ENCODE assay signal across 13 cellular contexts in the genomic region with DNA sequence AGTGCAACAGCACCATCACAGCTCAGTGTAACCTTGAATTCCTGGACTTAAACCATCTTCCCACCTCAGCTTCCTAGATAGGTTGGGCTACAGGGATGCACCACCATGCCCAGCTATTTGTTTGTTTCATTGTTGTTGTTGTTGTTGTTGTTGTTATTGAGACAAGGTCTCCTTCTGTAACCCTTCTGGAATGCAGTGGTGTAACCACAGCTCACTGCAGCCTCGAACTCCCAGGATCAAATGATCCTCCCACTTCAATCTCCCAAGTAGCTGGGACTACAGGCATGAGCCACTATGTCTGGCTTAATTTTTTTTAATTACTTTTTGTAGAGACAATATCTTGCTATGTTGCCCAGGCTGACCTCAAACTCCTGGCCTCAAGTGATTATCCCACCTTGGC. TPM values are rescaled to one million over a fixed set of nuclear protein-coding genes. Genes with fewer than 3 reads are reported as not detected.
DNase-seq lines count a peak whose midpoint lies in the region; ATAC-seq, FAIRE-seq and TF ChIP-seq lines count a peak whose summit lies in the region.
"Had no signal": no experiment of that assay in that cellular context is flagged by ENCODE, and none has a peak within 500 bp of the region (broad histone marks: within the 10 kb centered on the region; RNA-seq: fewer than 3 reads in every experiment).

No MANE protein-coding gene starts in this region.

- H3K4me3 ChIP-seq in A549 = no peak overlapping the region
- no peak overlapping the region for H3K4me3 ChIP-seq in HL-60 (replicated peaks; ENCODE audit: insufficient read depth, low read length)
- H3K4me3 ChIP-seq in naive thymus-derived CD4-positive, alpha-beta T cell (ENCODE audit: low read length) = no peak overlapping the region

- peak overlapping the region; percentile 99 for H3K27ac Mint-ChIP-seq in activated naive CD8-positive, alpha-beta T cell treated with anti-CD3 and anti-CD28 coated beads for 36 hours
- H3K27ac Mint-ChIP-seq in naive thymus-derived CD4-positive, alpha-beta T cell = peak overlapping the region; percentile 65 to 99 (median 91)

- POLR2A ChIA-PET in A549 (lab: Yijun Ruan, JAX) = interaction anchor here (1.0 to 2.7 kb wide), 5 partner anchors 8 to 392 kb away, joined by 6 to 63 read pairs (median 8); partner anchors contain the start of genes NAB2, PTGES3 and STAT6
- POLR2A ChIA-PET in naive thymus-derived CD4-positive, alpha-beta T cell (lab: Charles Lee) = interaction anchor here (0.7 to 7.9 kb wide), 13 partner anchors 9 to 720 kb away, joined by 3 to 135 read pairs (median 5); partner anchors contain the start of genes NAB2, PTGES3, STAT2 and STAT6

- no peak for TF ChIP-seq RAD21 in A549 (conservative IDR thresholded peaks at IDR 0.05 in 1 of 2, IDR thresholded peaks at IDR 0.05 in 1 of 2)

- H3K9me3 ChIP-seq in A549 = no peaks in the 10 kb centered on the region
- no peaks in the 10 kb centered on the region for H3K9me3 ChIP-seq in naive thymus-derived CD4-positive, alpha-beta T cell (ENCODE audit: control insufficient read depth in 2 of 3, low read length in 3 of 3)
- H3K9me3 ChIP-seq: gastrocnemius medialis, HAP-1 had no signal

- peak overlapping the region; percentile 76 for H3K4me2 ChIP-seq in A549

- no peak for FAIRE-seq in A549 (lab: Jason Lieb, UNC)
- FAIRE-seq in HTR-8/SVneo (lab: Jason Lieb, UNC) = no peak

- peaks cover 10% of the 10 kb centered on the region; the same call in 2 of the 3 replicates for H3K4me1 ChIP-seq in A549
- peaks cover 6 to 7% of the 10 kb centered on the region in 2 donors for H3K4me1 ChIP-seq in naive thymus-derived CD4-positive, alpha-beta T cell (ENCODE audit: control insufficient read depth in 2 of 2, insufficient read depth in 2 of 2, low read length in 2 of 2)
- H3K4me1 ChIP-seq: HAP-1 had no signal

- H3K4me1 Mint-ChIP-seq in activated naive CD8-positive, alpha-beta T cell treated with anti-CD3 and anti-CD28 coated beads for 36 hours = peaks cover 22% of the 10 kb centered on the region
- peaks cover 0 to 49% (median 25%) of the 10 kb centered on the region in 7 donors for H3K4me1 Mint-ChIP-seq in naive thymus-derived CD4-positive, alpha-beta T cell

- 78% methylated on average over 1 of the region's 1 CpG for WGBS in A549 (ENCODE audit: missing lambda C conversion rate)

- no peak for TF ChIP-seq POLR2A in A549 (IDR thresholded peaks at IDR 0.05; ENCODE audit: low read length)

- H3K27me3 Mint-ChIP-seq in activated naive CD8-positive, alpha-beta T cell treated with anti-CD3 and anti-CD28 coated beads for 36 hours = no peaks in the 10 kb centered on the region
- no peaks in the 10 kb centered on the region for H3K27me3 Mint-ChIP-seq in naive thymus-derived CD4-positive, alpha-beta T cell

- H3K36me3 Mint-ChIP-seq in activated naive CD8-positive, alpha-beta T cell treated with anti-CD3 and anti-CD28 coated beads for 36 hours = peaks cover 20% of the 10 kb centered on the region
- peaks cover 0 to 2% (median 0%) of the 10 kb centered on the region in 5 donors for H3K36me3 Mint-ChIP-seq in naive thymus-derived CD4-positive, alpha-beta T cell

- TF ChIP-seq CTCF in A549 (IDR thresholded peaks at IDR 0.05) (no peak), HL-60 (IDR thresholded peaks at IDR 0.05; ENCODE audit: insufficient read depth, low read length) (no peak)

- H3K4me3 Mint-ChIP-seq in activated naive CD8-positive, alpha-beta T cell treated with anti-CD3 and anti-CD28 coated beads for 36 hours = no peak overlapping the region
- H3K4me3 Mint-ChIP-seq in naive thymus-derived CD4-positive, alpha-beta T cell = peak overlapping the region in 7 of 10 donors; percentile 8 to 96 (median 43)

- H3K27ac ChIP-seq in A549 = peak overlapping the region in 1 of 2 experiments; percentile 69; a peak in 3 of 6 replicates
- H3K27ac ChIP-seq in HL-60 (replicated peaks) = peak overlapping the region; percentile 67
- H3K27ac ChIP-seq in naive thymus-derived CD4-positive, alpha-beta T cell (ENCODE audit: low read depth, low read length) = peak overlapping the region; percentile 79

- CTCF ChIA-PET in A549 (lab: Yijun Ruan, JAX) = interaction anchor here (0.7 to 20.9 kb wide), 14 partner anchors 8 to 239 kb away, joined by 3 to 440 read pairs (median 5); partner anchors contain the start of gene STAT6
- CTCF ChIA-PET in naive thymus-derived CD4-positive, alpha-beta T cell (lab: Charles Lee) = interaction anchor here (0.8 to 4.4 kb wide), 6 partner anchors 11 to 73 kb away, joined by 3 to 54 read pairs (median 10); partner anchors contain the start of genes STAT6 and ZBTB39

- no peak for DNase-seq in A549 (ENCODE audit: low read depth in 1 of 2, low spot score in 1 of 2)
- DNase-seq in HL-60 (ENCODE audit: low read depth in 1 of 2, low spot score in 1 of 2) = no peak
- no peak for DNase-seq in activated naive CD8-positive, alpha-beta T cell treated with anti-CD3 and anti-CD28 coated beads for 36 hours
- peak in 1 of 9 donors; percentile 12 for DNase-seq in naive thymus-derived CD4-positive, alpha-beta T cell
- DNase-seq in HTR-8/SVneo (ENCODE audit: insufficient read length, low spot score) = no peak
- no peak for DNase-seq in globus pallidus (ENCODE audit: low spot score)
- no peak for DNase-seq in NCI-H748 (lab: John Stamatoyannopoulos, UW; ENCODE audit: unreplicated experiment)
- DNase-seq in putamen (ENCODE audit: low spot score) = no peak
- DNase-seq: central memory CD4-positive, alpha-beta T cell; gastrocnemius medialis had no signal

- no peak for TF ChIP-seq EP300 in A549 (IDR thresholded peaks at IDR 0.05)

- ATAC-seq in A549 = no peak
- no peak for ATAC-seq in naive thymus-derived CD4-positive, alpha-beta T cell
- ATAC-seq: gastrocnemius medialis had no signal

- H3K9me3 Mint-ChIP-seq in activated naive CD8-positive, alpha-beta T cell treated with anti-CD3 and anti-CD28 coated beads for 36 hours = no peaks in the 10 kb centered on the region
- H3K9me3 Mint-ChIP-seq in naive thymus-derived CD4-positive, alpha-beta T cell = no peaks in the 10 kb centered on the region

- no peaks in the 10 kb centered on the region for H3K27me3 ChIP-seq in HL-60 (ENCODE audit: insufficient read depth, poor library complexity, severe bottlenecking)
- H3K27me3 ChIP-seq in naive thymus-derived CD4-positive, alpha-beta T cell (ENCODE audit: control insufficient read depth in 2 of 2, insufficient read depth in 2 of 2, low read length in 2 of 2) = no peaks in the 10 kb centered on the region
- H3K27me3 ChIP-seq: gastrocnemius medialis had no signal

- intact Hi-C loops in naive thymus-derived CD4-positive, alpha-beta T cell (cut with micrococcal nuclease) = loop anchor here (2.0 to 5.0 kb wide), 4 partner anchors 162 to 1153 kb away; partner anchors contain the start of genes NACA (in 1 of the 2), PYM1 (in 1 of the 2) and ZC3H10 (in 1 of the 2)

- H3K36me3 ChIP-seq in naive thymus-derived CD4-positive, alpha-beta T cell (ENCODE audit: control insufficient read depth in 2 of 3, insufficient read depth in 3 of 3, low read length in 3 of 3) = peaks cover 0 to 4% (median 0%) of the 10 kb centered on the region in 3 experiments
- H3K36me3 ChIP-seq: gastrocnemius medialis had no signal

RNA-seq across cellular contexts. Expression of gene NEMP1, which starts 1.2 kb away (rescaled TPM):
- 24.7 and 28.4 TPM in 2 replicates for polyA plus RNA-seq in A549 (2011; rRNA removed)
- 7.3 and 8.7 TPM in 2 replicates for polyA plus RNA-seq in A549 (2012; cell fraction: cytosol; rRNA removed)
- 10.8 and 20.7 TPM in 2 replicates for polyA plus RNA-seq in A549 (2012; cell fraction: nucleus; rRNA removed)
- polyA plus RNA-seq in A549 (2017; fragmentation: RNase III; extraction: RNeasy Plus Mini Kit Qiagen cat#74134 plus additional on column Dnase treatment) = 11.9 to 13.2 TPM (median 12.7 TPM) in 3 replicates
- 14.0 and 15.9 TPM in 2 replicates for polyA minus RNA-seq in A549 (2011; rRNA and poly(A)+ RNA removed)
- 10 to 100 TPM; 50.5 to 51.2 TPM for total RNA-seq in activated naive CD8-positive, alpha-beta T cell treated with anti-CD3 and anti-CD28 coated beads for 36 hours
- 10 to 100 TPM; 13.1 to 47.6 (median 29.3) TPM for total RNA-seq in naive thymus-derived CD4-positive, alpha-beta T cell
- polyA plus RNA-seq in naive thymus-derived CD4-positive, alpha-beta T cell = 1 to 10 TPM; 2.9 to 7.4 TPM

RNA-seq across cellular contexts. Expression of gene NAB2, which starts 9.1 kb away (rescaled TPM):
- polyA plus RNA-seq in A549 (2011; rRNA removed) (8.6 and 10.1 TPM in 2 replicates), A549 (2017; fragmentation: RNase III; extraction: RNeasy Plus Mini Kit Qiagen cat#74134 plus additional on column Dnase treatment) (7.0 to 9.8 TPM (median 7.8 TPM) in 3 replicates)
- polyA plus RNA-seq in A549 (2012; cell fraction: cytosol; rRNA removed) = 10.6 and 15.3 TPM in 2 replicates
- 17.8 and 22.4 TPM in 2 replicates for polyA plus RNA-seq in A549 (2012; cell fraction: nucleus; rRNA removed)
- polyA minus RNA-seq in A549 (2011; rRNA and poly(A)+ RNA removed) = 10.3 and 14.3 TPM in 2 replicates
- 10 to 100 TPM; 47.2 to 48.0 TPM for total RNA-seq in activated naive CD8-positive, alpha-beta T cell treated with anti-CD3 and anti-CD28 coated beads for 36 hours
- total RNA-seq in naive thymus-derived CD4-positive, alpha-beta T cell = 10 to 100 TPM in 3 of 5 experiments, 1 to 10 TPM in 2; 5.7 to 22.4 (median 15.5) TPM
- polyA plus RNA-seq in naive thymus-derived CD4-positive, alpha-beta T cell = 1 to 10 TPM in 1 of 2 donors, under 1 TPM in 1; 0.46 to 2.8 TPM

RNA-seq across cellular contexts. Expression of gene MYO1A, which starts 29.9 kb away (rescaled TPM):
- polyA plus RNA-seq in A549 (2011; rRNA removed) (1.9 and 3.1 TPM in 2 replicates), A549 (2017; fragmentation: RNase III; extraction: RNeasy Plus Mini Kit Qiagen cat#74134 plus additional on column Dnase treatment) (0.17 to 0.67 TPM (median 0.50 TPM) in 3 replicates)
- 0.13 and 0.17 TPM in 2 replicates for polyA plus RNA-seq in A549 (2012; cell fraction: cytosol; rRNA removed)
- polyA plus RNA-seq in A549 (2012; cell fraction: nucleus; rRNA removed) = 0.61 and 0.74 TPM in 2 replicates
- polyA minus RNA-seq in A549 (2011; rRNA and poly(A)+ RNA removed) = 4.8 and 5.6 TPM in 2 replicates
- total RNA-seq in activated naive CD8-positive, alpha-beta T cell treated with anti-CD3 and anti-CD28 coated beads for 36 hours = 1 to 10 TPM; 1.3 to 1.4 TPM
- total RNA-seq in naive thymus-derived CD4-positive, alpha-beta T cell = 1 to 10 TPM; 1.3 to 2.3 (median 1.9) TPM
- under 1 TPM; 0.56 to 0.68 TPM for polyA plus RNA-seq in naive thymus-derived CD4-positive, alpha-beta T cell
- total RNA-seq: RPMI7951, temporal lobe had no signal

RNA-seq across cellular contexts. Expression of gene STAT6, which starts 31.3 kb away (rescaled TPM):
- polyA plus RNA-seq in A549 (2011; rRNA removed) (58.8 and 64.6 TPM in 2 replicates), A549 (2017; fragmentation: RNase III; extraction: RNeasy Plus Mini Kit Qiagen cat#74134 plus additional on column Dnase treatment) (52.9 to 59.0 TPM (median 58.4 TPM) in 3 replicates)
- 47.5 and 61.5 TPM in 2 replicates for polyA plus RNA-seq in A549 (2012; cell fraction: cytosol; rRNA removed)
- polyA plus RNA-seq in A549 (2012; cell fraction: nucleus; rRNA removed) = 150 and 163 TPM in 2 replicates
- polyA minus RNA-seq in A549 (2011; rRNA and poly(A)+ RNA removed) = 63.8 and 71.5 TPM in 2 replicates
- total RNA-seq in activated naive CD8-positive, alpha-beta T cell treated with anti-CD3 and anti-CD28 coated beads for 36 hours = 100 to 1,000 TPM; 256 to 259 TPM
- 100 to 1,000 TPM; 206 to 403 (median 294) TPM for total RNA-seq in naive thymus-derived CD4-positive, alpha-beta T cell
- 100 to 1,000 TPM in 1 of 2 donors, 10 to 100 TPM in 1; 99.3 to 104 TPM for polyA plus RNA-seq in naive thymus-derived CD4-positive, alpha-beta T cell

RNA-seq across cellular contexts. Expression of gene LRP1, which starts 48.5 kb away (rescaled TPM):
- 5.6 and 11.5 TPM in 2 replicates for polyA plus RNA-seq in A549 (2011; rRNA removed)
- polyA plus RNA-seq in A549 (2012; cell fraction: cytosol; rRNA removed) = 7.1 and 9.2 TPM in 2 replicates
- polyA plus RNA-seq in A549 (2012; cell fraction: nucleus; rRNA removed) = 44.5 and 50.9 TPM in 2 replicates
- polyA plus RNA-seq in A549 (2017; fragmentation: RNase III; extraction: RNeasy Plus Mini Kit Qiagen cat#74134 plus additional on column Dnase treatment) = 8.6 to 9.6 TPM (median 9.4 TPM) in 3 replicates
- 49.2 and 54.7 TPM in 2 replicates for polyA minus RNA-seq in A549 (2011; rRNA and poly(A)+ RNA removed)
- 1 to 10 TPM; 1.3 to 2.0 TPM for total RNA-seq in activated naive CD8-positive, alpha-beta T cell treated with anti-CD3 and anti-CD28 coated beads for 36 hours
- 100 to 1,000 TPM in 1 of 5 experiments, 10 to 100 TPM in 3, under 1 TPM in 1; 0.58 to 119 (median 14.8) TPM for total RNA-seq in naive thymus-derived CD4-positive, alpha-beta T cell
- polyA plus RNA-seq in naive thymus-derived CD4-positive, alpha-beta T cell = 1 to 10 TPM in 1 of 2 donors, under 1 TPM in 1; 0.72 to 1.2 TPM
